In genomic region chr7:26100940-26101339, GRCh38 we compare ENCODE assay signal across 9 cellular contexts. TPM values are rescaled to one million over a fixed set of nuclear protein-coding genes. Genes with fewer than 3 reads are reported as not detected.
DNase-seq lines count a peak whose midpoint lies in the region; ATAC-seq and TF ChIP-seq lines count a peak whose summit lies in the region.
"Had no signal": no experiment of that assay in that cellular context is flagged by ENCODE, and none has a peak within 500 bp of the region (broad histone marks: within the 10 kb centered on the region; RNA-seq: fewer than 3 reads in every experiment).

No MANE protein-coding gene starts in this region.

- peak; percentile 28 for ATAC-seq in central memory CD8-positive, alpha-beta T cell (replicated peaks; ENCODE audit: extremely low read depth, poor library complexity, severe bottlenecking)
- ATAC-seq in natural killer cell, result peak in 1 of 3 donors; percentile 58

- no peak overlapping the region for H3K27ac Mint-ChIP-seq in central memory CD8-positive, alpha-beta T cell (ENCODE audit: low read depth)
- H3K27ac Mint-ChIP-seq in natural killer cell, result peak overlapping the region; percentile 69 to 90

- H3K4me3 Mint-ChIP-seq in central memory CD8-positive, alpha-beta T cell, result no peak overlapping the region
- H3K4me3 Mint-ChIP-seq in natural killer cell, result peak overlapping the region; percentile 82

- H3K27me3 Mint-ChIP-seq in central memory CD8-positive, alpha-beta T cell, result peaks cover 8% of the 10 kb centered on the region
- H3K27me3 Mint-ChIP-seq in natural killer cell (ENCODE audit: low read depth in 2 of 2), result peaks cover 0 to 6% of the 10 kb centered on the region in 2 donors

- DNase-seq in central memory CD8-positive, alpha-beta T cell (ENCODE audit: low spot score in 2 of 2), result no peak
- DNase-seq in natural killer cell (no peak), HAP-1 (ENCODE audit: low spot score in 2 of 2) (no peak), NCI-H526 (lab: John Stamatoyannopoulos, UW) (no peak), middle frontal gyrus (ENCODE audit: extremely low spot score, low spot score) (no peak)
- DNase-seq in activated CD4-positive, CD25-positive, alpha-beta regulatory T cell (lab: John Stamatoyannopoulos, UW), result no peak
- DNase-seq: NCI-H69 had no signal

- TF ChIP-seq CTCF in natural killer cell (IDR thresholded peaks at IDR 0.05), result no peak

- H3K36me3 ChIP-seq in HUES6 (ENCODE audit: control insufficient read depth, insufficient read depth, low read length) (no peaks in the 10 kb centered on the region), HAP-1 (replicated peaks) (no peaks in the 10 kb centered on the region)

- intact Hi-C loops in natural killer cell (cut with micrococcal nuclease), result no loop called here

- no peak overlapping the region for H3K27ac ChIP-seq in HUES6 (ENCODE audit: low read depth, low read length)

- H3K9me3 Mint-ChIP-seq in central memory CD8-positive, alpha-beta T cell, result no peaks in the 10 kb centered on the region
- H3K9me3 Mint-ChIP-seq in natural killer cell, result no peaks in the 10 kb centered on the region

- H3K4me1 Mint-ChIP-seq in central memory CD8-positive, alpha-beta T cell, result peaks cover 14% of the 10 kb centered on the region
- peaks cover 6 to 15% of the 10 kb centered on the region in 2 donors for H3K4me1 Mint-ChIP-seq in natural killer cell

- H3K36me3 Mint-ChIP-seq in central memory CD8-positive, alpha-beta T cell (ENCODE audit: insufficient read depth), result peaks cover 4% of the 10 kb centered on the region
- no peaks in the 10 kb centered on the region for H3K36me3 Mint-ChIP-seq in natural killer cell

- H3K9ac ChIP-seq in HUES6 (ENCODE audit: low read length), result peak overlapping the region; percentile 4

- H3K9me3 ChIP-seq in HUES6 (ENCODE audit: control insufficient read depth, insufficient read depth, low read depth, low read length), result no peaks in the 10 kb centered on the region
- H3K9me3 ChIP-seq in HAP-1, result no peaks in the 10 kb centered on the region

- in situ Hi-C loops in HAP-1 (cut with MboI; ENCODE audit: low sequenced_read_pairs), result no loop called here

- no peaks in the 10 kb centered on the region for H3K27me3 ChIP-seq in HUES6 (ENCODE audit: control insufficient read depth, insufficient read depth, low read length)
- H3K27me3 ChIP-seq in HAP-1 (ENCODE audit: low read depth), result no peaks in the 10 kb centered on the region

- H3K4me3 ChIP-seq in GM08714 (ENCODE audit: low read length), result peak overlapping the region; percentile 60; the same call in 1 of the 2 replicates
- H3K4me3 ChIP-seq in HUES6 (ENCODE audit: low read depth, low read length), result no peak overlapping the region
- H3K4me3 ChIP-seq in HAP-1, result no peak overlapping the region

- H3K4me1 ChIP-seq in HUES6 (ENCODE audit: control insufficient read depth, insufficient read depth, low read length) (peaks cover 16% of the 10 kb centered on the region), HAP-1 (peaks cover 14% of the 10 kb centered on the region)

RNA-seq across cellular contexts. Expression of gene NFE2L3, which starts 51.1 kb away (rescaled TPM):
- total RNA-seq in natural killer cell, result 1 to 10 TPM in 1 of 3 donors, under 1 TPM in 2; 0.68 to 2.0 (median 1.00) TPM
